ENCODE assay signal across 8 cellular contexts in the genomic region with DNA sequence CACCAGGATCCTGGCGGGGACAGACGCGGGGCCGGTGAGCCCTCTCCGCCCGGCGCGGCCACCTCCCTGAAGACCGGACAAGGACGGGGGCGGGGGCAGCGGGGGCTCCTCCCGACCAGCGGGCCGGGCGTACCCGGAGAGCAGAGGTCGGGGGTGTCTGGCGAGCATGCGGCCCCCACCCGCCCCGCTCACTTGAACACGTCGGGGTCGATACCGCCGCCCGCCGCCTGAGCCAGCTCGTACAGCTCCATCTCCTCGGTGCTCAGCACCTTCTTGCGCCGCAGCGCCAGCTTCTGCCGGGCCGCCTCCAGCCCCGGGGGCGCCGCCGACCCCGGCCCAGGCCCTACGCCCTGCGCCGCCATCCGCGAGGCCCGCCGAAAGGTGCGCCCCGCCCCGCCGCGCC. TPM values are rescaled to one million over a fixed set of nuclear protein-coding genes. Genes with fewer than 3 reads are reported as not detected.
DNase-seq lines count a peak whose midpoint lies in the region; ATAC-seq and TF ChIP-seq lines count a peak whose summit lies in the region.
"Not testable (repeated sequence)": the region's sequence is repeated elsewhere in the genome, so short reads cannot be mapped to it uniquely, and the experiment has no call there.

A gene with protein sequence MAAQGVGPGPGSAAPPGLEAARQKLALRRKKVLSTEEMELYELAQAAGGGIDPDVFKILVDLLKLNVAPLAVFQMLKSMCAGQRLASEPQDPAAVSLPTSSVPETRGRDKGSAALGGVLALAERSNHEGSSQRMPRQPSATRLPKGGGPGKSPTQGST (minus strand): TSS at position 383 of the 403 bp plus-strand sequence. CDS start 21 bp downstream, at position 362.

- peaks cover 13% of the 10 kb centered on the region for H3K36me3 Mint-ChIP-seq in dendritic cell treated with granulocyte-macrophage colony-stimulating factor and Interleukin-4, amounts not matched to agents 40 ng/mL and 50 ng/mL, for 4 days (ENCODE audit: low read depth)

- H4K20me1 ChIP-seq in osteoblast (ENCODE audit: insufficient read depth, low read length) = not testable (repeated sequence)

- peak in 1 of 2 experiments; percentile 33 for DNase-seq in HAP-1 (ENCODE audit: low spot score in 2 of 2)
- peak; percentile 15 for DNase-seq in activated CD4-positive, CD25-positive, alpha-beta regulatory T cell treated with anti-CD3 and anti-CD28 coated beads, Interleukin-2, amount 50 U/mL, for 16 hours (ENCODE audit: low read depth, low spot score)
- DNase-seq in osteoblast (ENCODE audit: insufficient read length, low spot score, missing footprints) = peak; percentile 88
- DNase-seq in ureter (ENCODE audit: low spot score) = not testable (repeated sequence)

- H3K27me3 ChIP-seq in HAP-1 (ENCODE audit: low read depth); HUES48 (ENCODE audit: control insufficient read depth, insufficient read depth, low read length); osteoblast (ENCODE audit: insufficient read depth, low read length): not testable (repeated sequence)

- H3K4me1 ChIP-seq in HAP-1; HUES48 (ENCODE audit: control insufficient read depth, insufficient read depth, low read length); osteoblast (ENCODE audit: insufficient read depth, low read length): not testable (repeated sequence)

- intact Hi-C loops in dendritic cell treated with granulocyte-macrophage colony-stimulating factor and Interleukin-4, amounts not matched to agents 40 ng/mL and 50 ng/mL, for 4 days (cut with micrococcal nuclease) = loop anchor here (2.0 to 10.0 kb wide), 2 partner anchors 193 to 385 kb away; no protein-coding TSS in a partner anchor

- H3K27ac ChIP-seq in HUES48 (ENCODE audit: low read depth, low read length) (peak within 1 kb of the TSS; percentile 96), osteoblast (ENCODE audit: low read depth, low read length) (peak within 1 kb of the TSS; percentile 82)

- not testable (repeated sequence) for H3K27me3 Mint-ChIP-seq in dendritic cell treated with granulocyte-macrophage colony-stimulating factor and Interleukin-4, amounts not matched to agents 40 ng/mL and 50 ng/mL, for 4 days

- ATAC-seq in GM18502 (IDR thresholded peaks at IDR 0.05; ENCODE audit: poor library complexity, unreplicated experiment) = peak; percentile 16

- in situ Hi-C loops in HAP-1 (cut with MboI; ENCODE audit: low sequenced_read_pairs) = loop anchor here (25.0 kb wide), 1 partner anchor 1130 kb away; a partner anchor contains a TSS

- H3K9ac ChIP-seq in HUES48 (ENCODE audit: low read depth, low read length) = peak within 1 kb of the TSS; percentile 92

- H3K27ac Mint-ChIP-seq in dendritic cell treated with granulocyte-macrophage colony-stimulating factor and Interleukin-4, amounts not matched to agents 40 ng/mL and 50 ng/mL, for 4 days = peak within 1 kb of the TSS; percentile 96

- not testable (repeated sequence) for H3K36me3 ChIP-seq in HAP-1 (replicated peaks); osteoblast (ENCODE audit: insufficient read depth, low read length)
- peaks cover 14% of the 10 kb centered on the region for H3K36me3 ChIP-seq in HUES48 (ENCODE audit: control insufficient read depth, insufficient read depth, low read length)

- not testable (repeated sequence) for TF ChIP-seq CTCF in osteoblast (IDR thresholded peaks at IDR 0.05; ENCODE audit: extremely low read depth, low read depth, low read length)

- H3K9me3 ChIP-seq in HAP-1; HUES48 (ENCODE audit: control insufficient read depth, insufficient read depth, low read length); osteoblast (ENCODE audit: low read depth, low read length): not testable (repeated sequence)

- H3K79me2 ChIP-seq in osteoblast (ENCODE audit: insufficient read depth, low read length) = peaks cover 63% of the 10 kb centered on the region

- H3K4me3 ChIP-seq in HAP-1 = peak within 1 kb of the TSS; percentile 48
- H3K4me3 ChIP-seq in HUES48 (ENCODE audit: low read depth, low read length) = peak within 1 kb of the TSS; percentile 88
- peak within 1 kb of the TSS; percentile 85 for H3K4me3 ChIP-seq in iPS-11a (ENCODE audit: low read depth, low read length)
- H3K4me3 ChIP-seq in osteoblast (ENCODE audit: insufficient read depth, low read length) = peak within 1 kb of the TSS; percentile 95

- peak within 1 kb of the TSS; percentile 99 for H2AFZ ChIP-seq in osteoblast (ENCODE audit: low read length)

- not testable (repeated sequence) for H3K9me3 Mint-ChIP-seq in dendritic cell treated with granulocyte-macrophage colony-stimulating factor and Interleukin-4, amounts not matched to agents 40 ng/mL and 50 ng/mL, for 4 days

- peaks cover 36% of the 10 kb centered on the region for H3K4me1 Mint-ChIP-seq in dendritic cell treated with granulocyte-macrophage colony-stimulating factor and Interleukin-4, amounts not matched to agents 40 ng/mL and 50 ng/mL, for 4 days (ENCODE audit: low read depth)

- peak within 1 kb of the TSS; percentile 92 for H3K4me2 ChIP-seq in osteoblast (ENCODE audit: insufficient read depth, low read length)

- H3K4me3 Mint-ChIP-seq in dendritic cell treated with granulocyte-macrophage colony-stimulating factor and Interleukin-4, amounts not matched to agents 40 ng/mL and 50 ng/mL, for 4 days = peak within 1 kb of the TSS; percentile 98

RNA-seq across cellular contexts. Expression of the gene that starts here (rescaled TPM):
- 45.2 and 59.8 TPM in 2 replicates for total RNA-seq in osteoblast
- 59.1 TPM for total RNA-seq in ureter
